1 cellular context compared by ENCODE assay signal in genomic region chrX:114580336-114580735, GRCh38.
TF ChIP-seq lines count a peak whose summit lies in the region.

No MANE protein-coding gene starts in this region.

TF ChIP-seq in SK-N-SH, 30 proteins besides CTCF, POLR2A, EP300 and RAD21 (continued from another document):
- TF ChIP-seq ZBTB33 (IDR thresholded peaks at IDR 0.05; ENCODE audit: borderline replicate concordance, low read depth) = no peak
- no peak for TF ChIP-seq PBX3 (IDR thresholded peaks at IDR 0.05)
- no peak for TF ChIP-seq JUND (IDR thresholded peaks at IDR 0.05)
- no peak for TF ChIP-seq RFX5 (IDR thresholded peaks at IDR 0.05; ENCODE audit: low read length)
